In the genomic region with DNA sequence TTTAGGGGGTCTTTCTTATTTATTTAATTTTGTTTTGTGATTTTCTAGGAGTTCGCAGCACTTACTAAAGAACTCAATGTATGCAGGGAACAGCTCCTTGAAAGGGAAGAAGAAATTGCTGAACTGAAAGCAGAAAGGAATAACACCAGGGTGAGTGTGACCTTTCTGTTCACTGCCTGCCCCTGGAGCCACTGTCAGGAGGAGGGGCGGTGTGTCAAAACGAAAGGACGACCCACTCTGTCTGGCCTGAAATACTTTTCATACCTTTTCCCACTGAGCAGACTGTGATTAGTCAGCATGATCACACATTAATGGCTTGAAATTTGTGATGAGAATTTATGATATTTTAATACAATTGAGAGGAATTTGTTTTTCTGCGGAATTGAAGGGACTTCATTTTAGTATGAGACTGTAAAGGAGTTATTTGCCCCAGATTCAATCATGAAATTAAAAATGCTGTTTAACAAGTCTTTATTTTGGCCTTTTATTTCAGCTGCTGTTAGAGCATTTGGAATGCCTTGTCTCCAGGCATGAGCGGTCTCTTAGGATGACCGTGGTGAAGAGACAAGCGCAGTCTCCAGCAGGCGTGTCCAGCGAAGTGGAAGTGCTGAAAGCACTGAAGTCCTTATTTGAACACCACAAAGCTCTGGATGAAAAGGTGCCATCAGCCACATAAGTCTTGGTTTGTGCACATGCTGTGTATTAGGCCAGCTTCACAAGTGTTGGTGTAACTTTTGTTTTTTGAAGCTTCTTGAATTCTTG, we compare ENCODE assay signal across 13 cellular contexts. TPM values are rescaled to one million over a fixed set of nuclear protein-coding genes. Genes with fewer than 3 reads are reported as not detected.
DNase-seq lines count a peak whose midpoint lies in the region; ATAC-seq and TF ChIP-seq lines count a peak whose summit lies in the region.
"Had no signal": no experiment of that assay in that cellular context is flagged by ENCODE, and none has a peak within 500 bp of the region (broad histone marks: within the 10 kb centered on the region; RNA-seq: fewer than 3 reads in every experiment).

No MANE protein-coding gene starts in this region.

- H3K36me3 ChIP-seq in A673 (ENCODE audit: insufficient read depth, low read length, poor library complexity, severe bottlenecking) (peaks cover 50% of the 10 kb centered on the region), lower lobe of right lung (peaks cover 67% of the 10 kb centered on the region)

- DNase-seq in A673 (ENCODE audit: low spot score) (no peak), lower lobe of right lung (no peak), NCI-H2081 (lab: John Stamatoyannopoulos, UW) (no peak)
- DNase-seq: MM.1S, naive B cell had no signal

- peak overlapping the region; percentile 47 for H3K27ac ChIP-seq in A673 (ENCODE audit: low read depth, low read length, poor library complexity, severe bottlenecking)
- H3K27ac ChIP-seq in lower lobe of right lung: peak overlapping the region; percentile 57
- H3K27ac ChIP-seq: C4-2B, Peyer's patch had no signal

- BruUV-seq in A673 (replicated peaks; lab: Mats Ljungman, UMichigan): no TSS peak

- H3K27me3 ChIP-seq in A673 (replicated peaks; ENCODE audit: insufficient read depth, low read depth, low read length, poor library complexity) (no peaks in the 10 kb centered on the region), lower lobe of right lung (ENCODE audit: low read depth) (no peaks in the 10 kb centered on the region)
- H3K27me3 ChIP-seq: ascending aorta, Peyer's patch had no signal

- CTCF ChIA-PET in A673 (lab: Charles Lee): no interaction called here

- ATAC-seq in GM19023 (IDR thresholded peaks at IDR 0.05; ENCODE audit: unreplicated experiment): peak; percentile 48
- peak; percentile 64 for ATAC-seq in HG03442 (IDR thresholded peaks at IDR 0.05; ENCODE audit: unreplicated experiment)
- ATAC-seq in lower lobe of right lung: no peak
- ATAC-seq in GM21367 (IDR thresholded peaks at IDR 0.05; ENCODE audit: unreplicated experiment): no peak
- ATAC-seq in HG02973 (IDR thresholded peaks at IDR 0.05; ENCODE audit: unreplicated experiment): no peak
- no peak for ATAC-seq in HG03342 (IDR thresholded peaks at IDR 0.05; ENCODE audit: unreplicated experiment)

- intact Hi-C loops in A673 (cut with micrococcal nuclease; ENCODE audit: unreplicated experiment) (no loop called here), lower lobe of right lung (cut with DNase I) (no loop called here)

- H3K4me3 ChIP-seq in A673 (ENCODE audit: low read depth, low read length, poor library complexity, severe bottlenecking) (no peak overlapping the region), lower lobe of right lung (no peak overlapping the region)
- H3K4me3 ChIP-seq: ascending aorta, Peyer's patch had no signal

- TF ChIP-seq CTCF in A673 (conservative IDR thresholded peaks at IDR 0.05; ENCODE audit: low read depth, low read length): no peak
- no peak for TF ChIP-seq CTCF in lower lobe of right lung (IDR thresholded peaks at IDR 0.05)

- H3K9me3 ChIP-seq in A673 (ENCODE audit: low read depth, low read length, poor library complexity, severe bottlenecking): no peaks in the 10 kb centered on the region
- H3K9me3 ChIP-seq in lower lobe of right lung: no peaks in the 10 kb centered on the region
- H3K9me3 ChIP-seq: ascending aorta, Peyer's patch had no signal

- POLR2A ChIA-PET in A673 (lab: Charles Lee; ENCODE audit: low non-redundant PET): no interaction called here

- peaks cover 18% of the 10 kb centered on the region for H3K4me1 ChIP-seq in A673 (ENCODE audit: insufficient read depth, low read length, poor library complexity, severe bottlenecking)
- peaks cover 40% of the 10 kb centered on the region for H3K4me1 ChIP-seq in lower lobe of right lung
- H3K4me1 ChIP-seq: ascending aorta had no signal

RNA-seq across cellular contexts. Expression of gene PPFIA1, which starts 54.0 kb away (rescaled TPM):
- total RNA-seq in A673 (2021) (104 and 113 TPM in 2 replicates), lower lobe of right lung (81.0 TPM)

Comparison
In these comparisons a context has a peak if more than half of its experiments do, and no peak if none do; other contexts are left out.
1. ATAC-seq: peak in GM19023 (single experiment) and HG03442 (single experiment); none in lower lobe of right lung (0 of 2), GM21367 (single experiment), HG02973 (single experiment) and HG03342 (single experiment).